31 cellular contexts compared by ENCODE assay signal in genomic region chr2:222688912-222689311, GRCh38. TPM values are rescaled to one million over a fixed set of nuclear protein-coding genes. Genes with fewer than 3 reads are reported as not detected.
A peak's percentile ranks its signal among the peaks of the same experiment; 100 is the strongest.
DNase-seq lines count a peak whose midpoint lies in the region; ATAC-seq and TF ChIP-seq lines count a peak whose summit lies in the region.
"Had no signal": no experiment of that assay in that cellular context is flagged by ENCODE, and none has a peak within 500 bp of the region (broad histone marks: within the 10 kb centered on the region; RNA-seq: fewer than 3 reads in every experiment).

No MANE protein-coding gene starts in this region.

- H2BK5ac ChIP-seq in mesenchymal stem cell (ENCODE audit: low read depth, low read length, poor library complexity, severe bottlenecking), result no peak overlapping the region

- H3K27me3 Mint-ChIP-seq in type B pancreatic cell, result peaks cover 14% of the 10 kb centered on the region
- H3K27me3 Mint-ChIP-seq: activated T-helper 17 cell treated with anti-CD3 and anti-CD28 coated beads, Interleukin-2, amount 50 U/mL, for 72 hours; progenitor cell of endocrine pancreas had no signal

- POLR2A ChIA-PET in SK-N-SH (lab: Yijun Ruan, JAX), result no interaction called here

- no peak overlapping the region for H3K4me2 ChIP-seq in mesenchymal stem cell (ENCODE audit: low read length, poor library complexity, severe bottlenecking)
- no peak overlapping the region for H3K4me2 ChIP-seq in SK-N-SH
- H3K4me2 ChIP-seq: hepatocyte had no signal

- no peak for TF ChIP-seq EP300 in SK-N-SH (IDR thresholded peaks at IDR 0.05; ENCODE audit: borderline replicate concordance in 1 of 2, low read depth in 1 of 2, low read length in 1 of 2)

- no peaks in the 10 kb centered on the region for H3K79me1 ChIP-seq in mesenchymal stem cell (replicated peaks; ENCODE audit: low read length, poor library complexity, severe bottlenecking)

- no peak overlapping the region for H3K4me3 ChIP-seq in coronary artery
- no peak overlapping the region for H3K4me3 ChIP-seq in mesenchymal stem cell (ENCODE audit: insufficient read depth in 1 of 2, low read depth in 1 of 2, low read length in 2 of 2)
- no peak overlapping the region for H3K4me3 ChIP-seq in SK-N-SH (ENCODE audit: low read depth in 2 of 2, low read length in 1 of 2)
- H3K4me3 ChIP-seq: cardiac muscle cell, hepatocyte, mucosa of descending colon had no signal

- H3F3A ChIP-seq in SK-N-SH (replicated peaks; ENCODE audit: insufficient read depth), result no peaks in the 10 kb centered on the region

- no peaks in the 10 kb centered on the region for H3K9me2 ChIP-seq in SK-N-SH

- no peak overlapping the region for H3K4me3 Mint-ChIP-seq in type B pancreatic cell
- H3K4me3 Mint-ChIP-seq: activated naive CD8-positive, alpha-beta T cell treated with anti-CD3 and anti-CD28 coated beads, Interleukin-2, amount 10 ng/mL, durations not matched to agents 7 days and 5 days; activated T-helper 17 cell treated with anti-CD3 and anti-CD28 coated beads, Interleukin-2, amount 50 U/mL, for 72 hours; CD8-positive, alpha-beta T cell; nephron progenitor cell; stimulated activated memory B cell treated with anti-CD40 and anti-IgM and Interleukin-4, amounts not matched to agents 10 μg/mL and 1 μg/mL and 100 μg/mL, for 72 hours had no signal

- DNase-seq in AG20443 (ENCODE audit: low spot score) (peak; percentile 15), MV-4-11 (lab: John Stamatoyannopoulos, UW) (peak; percentile 35), coronary artery (ENCODE audit: low spot score) (no peak), mesenchymal stem cell (no peak), type B pancreatic cell (ENCODE audit: extremely low spot score, unreplicated experiment) (no peak), SK-N-SH (no peak), RKO (ENCODE audit: low spot score) (no peak)
- DNase-seq: activated CD4-positive, alpha-beta T cell treated with anti-CD3 and anti-CD28 coated beads, Interleukin-2, amount 50 U/mL, for 1 hour; activated naive CD8-positive, alpha-beta T cell treated with anti-CD3 and anti-CD28 coated beads, Interleukin-2, amount 10 ng/mL, durations not matched to agents 7 days and 5 days; CD8-positive, alpha-beta T cell; dermis blood vessel endothelial cell; DMS53; foreskin melanocyte; KBM-7; mucosa of descending colon; NCI-H1092; NCI-H1930; NCI-H345; nephron progenitor cell; T-helper 2 cell had no signal

- H3K9ac ChIP-seq in mesenchymal stem cell (ENCODE audit: low read length) (peak overlapping the region; percentile 38), SK-N-SH (no peak overlapping the region)

- H2BK120ac ChIP-seq in mesenchymal stem cell (ENCODE audit: low read depth, low read length), result no peak overlapping the region

- H3K23ac ChIP-seq in mesenchymal stem cell (ENCODE audit: low read length in 2 of 2), result no peak overlapping the region

- H3K27ac ChIP-seq in coronary artery, result peak overlapping the region; percentile 0 to 23
- no peak overlapping the region for H3K27ac ChIP-seq in mesenchymal stem cell (ENCODE audit: low read length, poor library complexity, severe bottlenecking)
- H3K27ac ChIP-seq in SK-N-SH (ENCODE audit: low read depth in 2 of 2, low read length in 1 of 2), result no peak overlapping the region
- H3K27ac ChIP-seq: cardiac muscle cell, hepatocyte had no signal

- no peak overlapping the region for H2AK5ac ChIP-seq in mesenchymal stem cell (ENCODE audit: low read length, severe bottlenecking)

- H4K20me1 ChIP-seq in SK-N-SH (ENCODE audit: insufficient read depth), result no peaks in the 10 kb centered on the region

- H2BK15ac ChIP-seq in mesenchymal stem cell (ENCODE audit: low read depth, poor library complexity, severe bottlenecking), result no peak overlapping the region

- H3K79me2 ChIP-seq in SK-N-SH (ENCODE audit: insufficient read depth), result no peaks in the 10 kb centered on the region
- H3K79me2 ChIP-seq: hepatocyte had no signal

- H3K18ac ChIP-seq in mesenchymal stem cell (ENCODE audit: low read depth in 1 of 2, low read length in 2 of 2), result no peak overlapping the region

- H3K9me3 ChIP-seq in mesenchymal stem cell (ENCODE audit: control insufficient read depth, low read length), result no peaks in the 10 kb centered on the region
- no peaks in the 10 kb centered on the region for H3K9me3 ChIP-seq in SK-N-SH
- H3K9me3 ChIP-seq: mucosa of descending colon had no signal

- no peak overlapping the region for H2AFZ ChIP-seq in mesenchymal stem cell (ENCODE audit: low read depth, low read length)
- no peak overlapping the region for H2AFZ ChIP-seq in SK-N-SH (ENCODE audit: low read depth)
- H2AFZ ChIP-seq: hepatocyte had no signal

- CTCF ChIA-PET in SK-N-SH (lab: Yijun Ruan, JAX), result interaction anchor here (0.7 to 4.6 kb wide), 7 partner anchors 10 to 371 kb away, joined by 4 to 54 read pairs (median 9); no protein-coding TSS in a partner anchor

- no peaks in the 10 kb centered on the region for H3K27me3 ChIP-seq in mesenchymal stem cell (ENCODE audit: control insufficient read depth in 1 of 2, insufficient read depth in 1 of 2, low read length in 2 of 2)
- no peaks in the 10 kb centered on the region for H3K27me3 ChIP-seq in SK-N-SH (ENCODE audit: insufficient read depth)
- H3K27me3 ChIP-seq: cardiac muscle cell, hepatocyte had no signal

- no peaks in the 10 kb centered on the region for H3K9me3 Mint-ChIP-seq in type B pancreatic cell
- H3K9me3 Mint-ChIP-seq: activated naive CD8-positive, alpha-beta T cell treated with anti-CD3 and anti-CD28 coated beads, Interleukin-2, amount 10 ng/mL, durations not matched to agents 7 days and 5 days; activated T-helper 17 cell treated with anti-CD3 and anti-CD28 coated beads, Interleukin-2, amount 50 U/mL, for 72 hours; CD8-positive, alpha-beta T cell had no signal

- H4K91ac ChIP-seq in mesenchymal stem cell (ENCODE audit: low read length), result no peak overlapping the region

- H3K27ac Mint-ChIP-seq in type B pancreatic cell, result no peak overlapping the region
- H3K27ac Mint-ChIP-seq: activated naive CD8-positive, alpha-beta T cell treated with anti-CD3 and anti-CD28 coated beads, Interleukin-2, amount 10 ng/mL, durations not matched to agents 7 days and 5 days; activated T-helper 17 cell treated with anti-CD3 and anti-CD28 coated beads, Interleukin-2, amount 50 U/mL, for 72 hours; CD8-positive, alpha-beta T cell; nephron progenitor cell; progenitor cell of endocrine pancreas; stimulated activated memory B cell treated with anti-CD40 and anti-IgM and Interleukin-4, amounts not matched to agents 10 μg/mL and 1 μg/mL and 100 μg/mL, for 72 hours had no signal

- H3K36me3 ChIP-seq in mesenchymal stem cell (ENCODE audit: control insufficient read depth in 1 of 2, insufficient read depth in 2 of 2, low read depth in 1 of 2, low read length in 2 of 2) (no peaks in the 10 kb centered on the region), SK-N-SH (replicated peaks in 1 of 2; ENCODE audit: control insufficient read depth in 1 of 2, insufficient read depth in 2 of 2, low read length in 1 of 2) (no peaks in the 10 kb centered on the region)
- H3K36me3 ChIP-seq: cardiac muscle cell had no signal

- H3K4ac ChIP-seq in mesenchymal stem cell (ENCODE audit: low read depth in 1 of 2, low read length in 2 of 2), result no peak overlapping the region

- no peak overlapping the region for H3K14ac ChIP-seq in mesenchymal stem cell (ENCODE audit: low read length in 2 of 2)

- H2BK12ac ChIP-seq in mesenchymal stem cell (ENCODE audit: low read length in 2 of 2), result no peak overlapping the region

- no peak for TF ChIP-seq RAD21 in SK-N-SH (IDR thresholded peaks at IDR 0.05; ENCODE audit: low read length)

- H3K36me3 Mint-ChIP-seq in type B pancreatic cell, result no peaks in the 10 kb centered on the region
- H3K36me3 Mint-ChIP-seq: activated naive CD8-positive, alpha-beta T cell treated with anti-CD3 and anti-CD28 coated beads, Interleukin-2, amount 10 ng/mL, durations not matched to agents 7 days and 5 days; CD8-positive, alpha-beta T cell; stimulated activated memory B cell treated with anti-CD40 and anti-IgM and Interleukin-4, amounts not matched to agents 10 μg/mL and 1 μg/mL and 100 μg/mL, for 72 hours had no signal

- whole genome bisulfite sequencing in mesenchymal stem cell, result 59% methylated on average over 2 of the region's 2 CpGs
- WGBS in SK-N-SH (ENCODE audit: low lambda C conversion rate), result 94% methylated on average over 2 of the region's 2 CpGs

- no peak overlapping the region for H4K8ac ChIP-seq in mesenchymal stem cell (ENCODE audit: low read length)

- TF ChIP-seq CTCF in coronary artery (IDR thresholded peaks at IDR 0.05) (no peak), type B pancreatic cell (conservative IDR thresholded peaks at IDR 0.05) (no peak), SK-N-SH (IDR thresholded peaks at IDR 0.05) (no peak)

- H3K4me1 Mint-ChIP-seq in type B pancreatic cell (ENCODE audit: unreplicated experiment), result peaks cover 4% of the 10 kb centered on the region
- H3K4me1 Mint-ChIP-seq: nephron progenitor cell; stimulated activated memory B cell treated with anti-CD40 and anti-IgM and Interleukin-4, amounts not matched to agents 10 μg/mL and 1 μg/mL and 100 μg/mL, for 72 hours had no signal

- H3K4me1 ChIP-seq in mesenchymal stem cell (ENCODE audit: control insufficient read depth, insufficient read depth, low read depth, low read length), result no peaks in the 10 kb centered on the region
- 0 out of 4 replicates have a peak, but pooled peaks cover 0 to 7% of the 10 kb centered on the region in 2 experiments for H3K4me1 ChIP-seq in SK-N-SH (ENCODE audit: control insufficient read depth in 1 of 2, insufficient read depth in 2 of 2, low read depth in 1 of 2, low read length in 1 of 2)

- ATAC-seq in GM19023 (IDR thresholded peaks at IDR 0.05; ENCODE audit: unreplicated experiment), result no peak
- ATAC-seq: activated T-helper 17 cell treated with anti-CD3 and anti-CD28 coated beads, Interleukin-2, amount 50 U/mL, for 72 hours; CD8-positive, alpha-beta T cell; HCT116; mucosa of descending colon; Panc1; stimulated activated memory B cell treated with anti-CD40 and anti-IgM and Interleukin-4, amounts not matched to agents 10 μg/mL and 1 μg/mL and 100 μg/mL, for 72 hours had no signal

TF ChIP-seq in SK-N-SH, 30 proteins besides CTCF, POLR2A, EP300 and RAD21 (continues in another document):
- TF ChIP-seq POLR2AphosphoS5 (IDR thresholded peaks at IDR 0.05; ENCODE audit: low read depth, low read length) (no peak), JUND (IDR thresholded peaks at IDR 0.05) (no peak)

RNA-seq across cellular contexts. Expression of gene MOGAT1, which starts 17.5 kb away (rescaled TPM):
- polyA plus RNA-seq in mesenchymal stem cell (2013, experiment 1 of 2), result not detected
- not detected for polyA plus RNA-seq in mesenchymal stem cell (2013, experiment 2 of 2)
- 0.45 TPM in 1 of 2 replicates, not detected in the other for total RNA-seq in type B pancreatic cell (ENCODE audit: low replicate concordance)
- polyA plus RNA-seq in SK-N-SH (2012; rRNA removed), result not detected in 2 replicates
- 0.03 and 0.04 TPM in 2 replicates for polyA plus RNA-seq in SK-N-SH (2012; cell fraction: cytosol; rRNA removed)
- polyA plus RNA-seq in SK-N-SH (2012; cell fraction: nucleus; rRNA removed), result 0.10 TPM in 1 of 2 replicates, not detected in the other
- total RNA-seq: activated naive CD8-positive, alpha-beta T cell treated with anti-CD3 and anti-CD28 coated beads, Interleukin-2, amount 10 ng/mL, durations not matched to agents 7 days and 5 days; activated T-helper 17 cell treated with anti-CD3 and anti-CD28 coated beads, Interleukin-2, amount 50 U/mL, for 72 hours; cardiac muscle cell; CD8-positive, alpha-beta T cell; dermis blood vessel endothelial cell; hepatocyte; lower leg skin; SK-MEL-5 had no signal
- polyA plus RNA-seq: cardiac muscle cell, hepatocyte, thymus had no signal

RNA-seq across cellular contexts. Expression of gene FARSB, which starts 33.0 kb away (rescaled TPM):
- 21.5 TPM for polyA plus RNA-seq in mesenchymal stem cell (2013, experiment 1 of 2)
- 21.9 TPM for polyA plus RNA-seq in mesenchymal stem cell (2013, experiment 2 of 2)
- total RNA-seq in type B pancreatic cell (ENCODE audit: low replicate concordance), result 17.3 and 24.0 TPM in 2 replicates
- 15.4 and 19.1 TPM in 2 replicates for polyA plus RNA-seq in SK-N-SH (2012; rRNA removed)
- polyA plus RNA-seq in SK-N-SH (2012; cell fraction: cytosol; rRNA removed), result 20.9 and 22.4 TPM in 2 replicates
- polyA plus RNA-seq in SK-N-SH (2012; cell fraction: nucleus; rRNA removed), result 8.6 and 14.9 TPM in 2 replicates

Comparison
In these comparisons a context has a peak if more than half of its experiments do, and no peak if none do; other contexts are left out.
1. DNase-seq: peak in AG20443 (single experiment) and MV-4-11 (single experiment); none in coronary artery (single experiment), mesenchymal stem cell (single experiment), type B pancreatic cell (single experiment), SK-N-SH (single experiment) and RKO (single experiment).
2. H3K27ac ChIP-seq: peak in coronary artery (2 of 2); none in mesenchymal stem cell (single experiment) and SK-N-SH (0 of 2).